18 cellular contexts compared by ENCODE assay signal in the genomic region with DNA sequence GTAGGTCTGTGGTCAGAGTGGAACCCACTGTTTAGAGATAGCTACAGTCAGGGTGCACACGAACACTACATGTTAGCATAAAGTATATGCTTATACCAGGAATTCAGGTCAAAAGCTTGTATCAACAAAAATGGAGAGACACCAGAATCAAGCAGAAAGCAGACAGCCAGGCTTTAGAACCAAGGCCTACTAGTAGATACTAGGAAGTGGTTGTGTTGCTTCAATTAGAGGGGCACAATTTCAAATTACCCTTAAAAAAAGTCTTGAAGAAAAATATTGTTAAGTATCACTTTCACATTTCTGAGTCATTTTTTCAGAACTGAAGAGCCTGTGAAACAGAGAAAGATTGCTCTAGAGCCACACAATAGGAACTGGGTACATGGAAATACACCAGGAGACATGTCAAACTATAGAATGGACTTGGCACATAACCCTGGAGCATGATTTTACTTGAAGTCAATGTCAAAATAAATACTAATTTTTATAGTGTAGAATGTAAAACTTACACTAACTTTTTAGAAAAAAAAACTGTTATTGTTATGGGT. TPM values are rescaled to one million over a fixed set of nuclear protein-coding genes. Genes with fewer than 3 reads are reported as not detected.
A peak's percentile ranks its signal among the peaks of the same experiment; 100 is the strongest.
DNase-seq lines count a peak whose midpoint lies in the region; ATAC-seq and TF ChIP-seq lines count a peak whose summit lies in the region.
"Had no signal": no experiment of that assay in that cellular context is flagged by ENCODE, and none has a peak within 500 bp of the region (broad histone marks: within the 10 kb centered on the region; RNA-seq: fewer than 3 reads in every experiment).

No MANE protein-coding gene starts in this region.

- peak; percentile 37 for ATAC-seq in activated CD8-positive, alpha-beta T cell treated with anti-CD3 and anti-CD28 coated beads for 36 hours
- no peak for ATAC-seq in activated CD8-positive, alpha-beta T cell treated with anti-CD3 and anti-CD28 coated beads, Interleukin-2, amount 10 ng/mL, durations not matched to agents 7 days and 5 days
- ATAC-seq in GM21723 (IDR thresholded peaks at IDR 0.05; ENCODE audit: unreplicated experiment) (peak; percentile 50), HG03342 (IDR thresholded peaks at IDR 0.05; ENCODE audit: unreplicated experiment) (peak; percentile 62)
- ATAC-seq: foreskin keratinocyte, upper lobe of right lung had no signal

- peaks cover 26% of the 10 kb centered on the region for H3K4me1 Mint-ChIP-seq in activated CD8-positive, alpha-beta T cell treated with anti-CD3 and anti-CD28 coated beads for 36 hours (ENCODE audit: low read depth)
- peaks cover 20% of the 10 kb centered on the region for H3K4me1 Mint-ChIP-seq in activated CD8-positive, alpha-beta T cell treated with anti-CD3 and anti-CD28 coated beads, Interleukin-2, amount 10 ng/mL, durations not matched to agents 7 days and 5 days (ENCODE audit: low read depth)

- H3K4me1 ChIP-seq in stomach: peaks cover 0 to 10% (median 0%) of the 10 kb centered on the region in 4 donors
- H3K4me1 ChIP-seq: adrenal gland, foreskin keratinocyte, upper lobe of right lung had no signal

- H3K4me3 ChIP-seq in stomach: no peak overlapping the region
- H3K4me3 ChIP-seq: adrenal gland, upper lobe of right lung had no signal

- no peak for TF ChIP-seq EP300 in stomach (IDR thresholded peaks at IDR 0.05)

- CTCF ChIA-PET in activated CD8-positive, alpha-beta T cell treated with anti-CD3 and anti-CD28 coated beads for 36 hours (lab: Charles Lee): interaction anchor here (0.6 to 8.4 kb wide), 3 partner anchors 16 to 223 kb away, joined by 3 to 124 read pairs (median 4); no protein-coding TSS in a partner anchor
- CTCF ChIA-PET in activated CD8-positive, alpha-beta T cell treated with anti-CD3 and anti-CD28 coated beads, Interleukin-2, amount 10 ng/mL, durations not matched to agents 7 days and 5 days (lab: Charles Lee): interaction anchor here (0.6 to 6.2 kb wide), 5 partner anchors 17 to 774 kb away, joined by 3 to 153 read pairs (median 4); no protein-coding TSS in a partner anchor

- no peaks in the 10 kb centered on the region for H3K36me3 ChIP-seq in stomach
- H3K36me3 ChIP-seq: adrenal gland, upper lobe of right lung had no signal

- 80 to 86% (median 82%) methylated on average over 1 of the region's 1 CpG for WGBS in stomach, 5 donors

- no peak overlapping the region for H3K4me3 Mint-ChIP-seq in activated CD8-positive, alpha-beta T cell treated with anti-CD3 and anti-CD28 coated beads for 36 hours
- no peak overlapping the region for H3K4me3 Mint-ChIP-seq in activated CD8-positive, alpha-beta T cell treated with anti-CD3 and anti-CD28 coated beads, Interleukin-2, amount 10 ng/mL, durations not matched to agents 7 days and 5 days
- H3K4me3 Mint-ChIP-seq: T-helper 1 cell treated with Interleukin-12 subunit alpha and Interleukin-12 subunit beta and Interleukin-4 antibody, amounts not matched to agents 30 μg/mL and 1 μg/mL, for 36 hours had no signal

- H3K9me3 Mint-ChIP-seq in activated CD8-positive, alpha-beta T cell treated with anti-CD3 and anti-CD28 coated beads for 36 hours: peaks cover 10% of the 10 kb centered on the region
- H3K9me3 Mint-ChIP-seq in activated CD8-positive, alpha-beta T cell treated with anti-CD3 and anti-CD28 coated beads, Interleukin-2, amount 10 ng/mL, durations not matched to agents 7 days and 5 days (ENCODE audit: insufficient read depth): no peaks in the 10 kb centered on the region
- H3K9me3 Mint-ChIP-seq: T-helper 1 cell treated with Interleukin-12 subunit alpha and Interleukin-12 subunit beta and Interleukin-4 antibody, amounts not matched to agents 30 μg/mL and 1 μg/mL, for 36 hours had no signal

- no peak for TF ChIP-seq POLR2A in stomach (IDR thresholded peaks at IDR 0.05)

- no peaks in the 10 kb centered on the region for H3K27me3 ChIP-seq in stomach
- H3K27me3 ChIP-seq: adrenal gland, upper lobe of right lung had no signal

- H3K27ac Mint-ChIP-seq in activated CD8-positive, alpha-beta T cell treated with anti-CD3 and anti-CD28 coated beads for 36 hours: peak overlapping the region; percentile 64
- H3K27ac Mint-ChIP-seq in activated CD8-positive, alpha-beta T cell treated with anti-CD3 and anti-CD28 coated beads, Interleukin-2, amount 10 ng/mL, durations not matched to agents 7 days and 5 days: no peak overlapping the region
- H3K27ac Mint-ChIP-seq: T-helper 1 cell treated with Interleukin-12 subunit alpha and Interleukin-12 subunit beta and Interleukin-4 antibody, amounts not matched to agents 30 μg/mL and 1 μg/mL, for 36 hours had no signal

- POLR2A ChIA-PET in activated CD8-positive, alpha-beta T cell treated with anti-CD3 and anti-CD28 coated beads for 36 hours (lab: Charles Lee): no interaction called here
- POLR2A ChIA-PET in activated CD8-positive, alpha-beta T cell treated with anti-CD3 and anti-CD28 coated beads, Interleukin-2, amount 10 ng/mL, durations not matched to agents 7 days and 5 days (lab: Charles Lee): interaction anchor here (0.7 kb wide), 1 partner anchor 1339 kb away, joined by 3 read pairs; no protein-coding TSS in a partner anchor

- peaks cover 1% of the 10 kb centered on the region for H3K27me3 Mint-ChIP-seq in activated CD8-positive, alpha-beta T cell treated with anti-CD3 and anti-CD28 coated beads for 36 hours
- H3K27me3 Mint-ChIP-seq in activated CD8-positive, alpha-beta T cell treated with anti-CD3 and anti-CD28 coated beads, Interleukin-2, amount 10 ng/mL, durations not matched to agents 7 days and 5 days (ENCODE audit: low read depth): no peaks in the 10 kb centered on the region

- H3K27ac ChIP-seq in stomach: no peak overlapping the region
- H3K27ac ChIP-seq: 22Rv1, adrenal gland, foreskin keratinocyte, upper lobe of right lung had no signal

- peak; percentile 1 for DNase-seq in activated CD8-positive, alpha-beta T cell treated with anti-CD3 and anti-CD28 coated beads for 36 hours
- DNase-seq in activated CD8-positive, alpha-beta T cell treated with anti-CD3 and anti-CD28 coated beads, Interleukin-2, amount 10 ng/mL, durations not matched to agents 7 days and 5 days: no peak
- DNase-seq in activated CD8-positive, alpha-beta memory T cell treated with anti-CD3 and anti-CD28 coated beads, Interleukin-2, amount 50 U/mL, for 4 hours: no peak
- DNase-seq in stomach (no peak), DMS 273 (lab: John Stamatoyannopoulos, UW; ENCODE audit: unreplicated experiment) (no peak), NCI-H1048 (lab: John Stamatoyannopoulos, UW) (no peak)
- DNase-seq: activated T-cell treated with anti-CD3 and anti-CD28 coated beads, Interleukin-2, amount 50 U/mL, for 48 hours; adrenal gland; DMS79; foreskin keratinocyte; mammary epithelial cell; NCI-H1105; NCI-H2171; upper lobe of right lung had no signal

- no peak for TF ChIP-seq CTCF in activated CD8-positive, alpha-beta T cell treated with anti-CD3 and anti-CD28 coated beads for 36 hours (IDR thresholded peaks at IDR 0.05)
- TF ChIP-seq CTCF in stomach (IDR thresholded peaks at IDR 0.05): no peak

- peaks cover 0 to 3% (median under 1%) of the 10 kb centered on the region in 4 donors for H3K9me3 ChIP-seq in stomach
- H3K9me3 ChIP-seq: adrenal gland, upper lobe of right lung had no signal

- intact Hi-C loops in activated CD8-positive, alpha-beta T cell treated with anti-CD3 and anti-CD28 coated beads for 36 hours (cut with micrococcal nuclease): no loop called here
- intact Hi-C loops in stomach (cut with DNase I; ENCODE audit: low total_unique reads): no loop called here

- peaks cover 7% of the 10 kb centered on the region for H3K36me3 Mint-ChIP-seq in activated CD8-positive, alpha-beta T cell treated with anti-CD3 and anti-CD28 coated beads for 36 hours (ENCODE audit: low read depth)
- H3K36me3 Mint-ChIP-seq in activated CD8-positive, alpha-beta T cell treated with anti-CD3 and anti-CD28 coated beads, Interleukin-2, amount 10 ng/mL, durations not matched to agents 7 days and 5 days (ENCODE audit: low read depth): no peaks in the 10 kb centered on the region

RNA-seq across cellular contexts. Expression of gene LRRC9, which starts 41.6 kb away (rescaled TPM):
- not detected for total RNA-seq in activated CD8-positive, alpha-beta T cell treated with anti-CD3 and anti-CD28 coated beads for 36 hours
- not detected for total RNA-seq in activated CD8-positive, alpha-beta T cell treated with anti-CD3 and anti-CD28 coated beads, Interleukin-2, amount 10 ng/mL, durations not matched to agents 7 days and 5 days
- total RNA-seq in stomach: not detected
- polyA plus RNA-seq in stomach: not detected
- total RNA-seq: foreskin keratinocyte, mammary epithelial cell, upper lobe of right lung had no signal
- polyA plus RNA-seq: foreskin keratinocyte, mammary epithelial cell had no signal
